ENCODE assay signal across 11 cellular contexts in the genomic region with DNA sequence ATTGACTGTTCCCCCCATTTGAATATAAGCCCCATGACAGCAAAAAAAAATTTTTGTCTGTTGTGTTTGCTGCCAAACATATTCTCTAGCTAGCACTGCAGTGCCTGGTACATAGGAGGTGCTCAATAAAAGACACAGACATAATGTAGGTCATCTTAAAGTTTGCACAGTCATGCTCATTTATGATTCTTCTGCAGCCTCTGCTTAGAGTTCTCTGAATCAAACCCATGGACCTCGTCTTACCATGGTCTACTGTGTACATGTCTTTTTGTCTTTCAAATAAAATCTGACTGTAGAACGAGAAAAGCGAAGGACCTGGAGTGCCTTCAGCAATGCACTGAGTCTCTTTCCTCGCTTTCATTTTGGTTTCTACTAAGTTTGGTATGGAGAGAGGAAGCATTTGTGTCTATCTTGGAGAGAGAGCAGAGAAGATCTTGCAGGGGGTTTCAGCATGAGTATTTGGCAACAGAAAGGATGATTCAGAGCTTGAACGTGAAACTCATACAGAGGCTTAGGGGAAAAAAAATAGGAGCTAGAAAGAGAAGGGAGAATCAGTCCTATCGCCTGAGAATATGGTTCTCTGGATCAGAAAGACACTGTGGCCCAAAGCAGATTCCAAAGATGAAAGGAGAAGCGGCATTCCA. TPM values are rescaled to one million over a fixed set of nuclear protein-coding genes. Genes with fewer than 3 reads are reported as not detected.
DNase-seq lines count a peak whose midpoint lies in the region; ATAC-seq and TF ChIP-seq lines count a peak whose summit lies in the region.
"Had no signal": no experiment of that assay in that cellular context is flagged by ENCODE, and none has a peak within 500 bp of the region (broad histone marks: within the 10 kb centered on the region; RNA-seq: fewer than 3 reads in every experiment).

No MANE protein-coding gene starts in this region.

- no peak overlapping the region for H3K4me3 ChIP-seq in left lung
- peak overlapping the region in 1 of 2 donors; percentile 21 for H3K4me3 ChIP-seq in vagina

- H3K9me3 ChIP-seq in left lung (no peaks in the 10 kb centered on the region), vagina (no peaks in the 10 kb centered on the region)

- TF ChIP-seq CTCF in left lung (IDR thresholded peaks at IDR 0.05) = no peak
- TF ChIP-seq CTCF in vagina (IDR thresholded peaks at IDR 0.05) = no peak

- in situ Hi-C loops in ACHN (cut with HindIII; ENCODE audit: low pct_ligation_motif_present, low pct_unique_long_range_greater_than_20kb, low sequenced_read_pairs) = no loop called here

- H3K4me1 ChIP-seq in left lung (peaks cover 0 to 16% of the 10 kb centered on the region in 2 donors), vagina (peaks cover 28% of the 10 kb centered on the region)

- H3K27me3 ChIP-seq in left lung (no peaks in the 10 kb centered on the region), vagina (no peaks in the 10 kb centered on the region)

- intact Hi-C loops in Right ventricle myocardium inferior (cut with DNase I) = no loop called here
- intact Hi-C loops in Right ventricle myocardium superior (cut with DNase I) = no loop called here
- intact Hi-C loops in left lung (cut with DNase I) = no loop called here
- intact Hi-C loops in vagina (cut with DNase I) = no loop called here

- TF ChIP-seq POLR2A in vagina (IDR thresholded peaks at IDR 0.05) = no peak

- ATAC-seq in Right ventricle myocardium inferior = peak; percentile 13
- no peak for ATAC-seq in Right ventricle myocardium superior (ENCODE audit: poor library complexity)
- peak; percentile 68 for ATAC-seq in left lung

- no peaks in the 10 kb centered on the region for H3K36me3 ChIP-seq in left lung
- no peaks in the 10 kb centered on the region for H3K36me3 ChIP-seq in vagina

- H3K27ac ChIP-seq in left lung (no peak overlapping the region), vagina (peak overlapping the region; percentile 62)

- DNase-seq in Right ventricle myocardium inferior (ENCODE audit: missing footprints) = no peak
- no peak for DNase-seq in Right ventricle myocardium superior
- peak; percentile 88 for DNase-seq in amniotic epithelial cell (ENCODE audit: low read depth)
- no peak for DNase-seq in left lung
- DNase-seq in vagina (ENCODE audit: extremely low spot score in 2 of 2) = no peak
- no peak for DNase-seq in NCI-H2029 treated with DMSO at 0.1 percent for 48 hours (lab: John Stamatoyannopoulos, UW)
- no peak for DNase-seq in HuH-7.5 (ENCODE audit: low spot score)
- no peak for DNase-seq in ACHN
- DNase-seq: activated CD4-positive, alpha-beta T cell treated with anti-CD3 and anti-CD28 coated beads, Interleukin-2, amount 50 U/mL, for 4 hours; MM.1S; RPMI8226 had no signal

RNA-seq across cellular contexts. Expression of a gene that starts 38.8 kb away (rescaled TPM):
- total RNA-seq in Right ventricle myocardium inferior (1.5 TPM), Right ventricle myocardium superior (1.5 TPM), left lung (10 to 100 TPM in 1 of 2 donors, 1 to 10 TPM in 1; 3.7 to 11.4 TPM), vagina (11.5 TPM)
